Comparison of ENCODE assay signal across 30 cellular contexts in the genomic region with DNA sequence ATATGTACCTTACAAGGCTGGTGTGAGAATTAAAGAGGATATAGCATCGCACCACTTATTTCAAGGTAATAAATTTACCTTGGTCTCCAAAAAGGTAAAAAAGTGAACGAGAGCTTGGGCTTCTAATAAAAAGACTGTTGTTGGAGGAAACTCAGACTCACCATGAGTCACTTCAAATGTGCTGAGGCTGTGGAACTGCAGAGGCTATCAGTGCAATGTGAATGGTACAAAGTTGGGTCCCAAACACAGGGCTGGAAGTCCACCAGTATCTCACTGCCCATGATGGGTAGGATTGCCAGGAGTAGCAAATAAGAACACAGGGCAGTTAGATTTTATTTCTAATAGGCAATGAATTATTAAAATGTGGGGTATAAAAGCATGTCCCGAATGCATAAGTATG.
"Had no signal": no experiment of that assay in that cellular context is flagged by ENCODE, and none has a peak within 500 bp of the region (broad histone marks: within the 10 kb centered on the region; RNA-seq: fewer than 3 reads in every experiment).

No MANE protein-coding gene starts in this region.

- H3K27me3 ChIP-seq: ascending aorta, brain microvascular endothelial cell, esophagus muscularis mucosa, gastrocnemius medialis, hepatocyte, right atrium auricular region, suprapubic skin, tibial artery, upper lobe of right lung had no signal

- H3K4me1 ChIP-seq: ascending aorta, gastrocnemius medialis, parathyroid adenoma, psoas muscle, right atrium auricular region, suprapubic skin, upper lobe of right lung had no signal

- H3K4me3 ChIP-seq: ascending aorta, esophagus muscularis mucosa, gastrocnemius medialis, hepatocyte, psoas muscle, right atrium auricular region, suprapubic skin, tibial artery, upper lobe of right lung had no signal

- H3K27ac ChIP-seq: ascending aorta, brain microvascular endothelial cell, esophagus muscularis mucosa, gastrocnemius medialis, hepatocyte, parathyroid adenoma, psoas muscle, right atrium auricular region, suprapubic skin, tibial artery, upper lobe of right lung had no signal

- H3K4me2 ChIP-seq: hepatocyte had no signal

- DNase-seq: activated CD4-positive, alpha-beta memory T cell treated with anti-CD3 and anti-CD28 coated beads, Interleukin-2, amount 10 ng/mL, durations not matched to agents 7 days and 5 days; activated CD4-positive, alpha-beta T cell treated with anti-CD3 and anti-CD28 coated beads for 1 hour; activated CD4-positive, alpha-beta T cell treated with anti-CD3 and anti-CD28 coated beads, Interleukin-2, amount 10 ng/mL, durations not matched to agents 7 days and 5 days; activated CD8-positive, alpha-beta memory T cell treated with anti-CD3 and anti-CD28 coated beads, Interleukin-2, amount 50 U/mL, for 48 hours; activated gamma-delta T cell; activated naive CD4-positive, alpha-beta T cell treated with anti-CD3 and anti-CD28 coated beads, Interleukin-2, amount 10 ng/mL, durations not matched to agents 7 days and 5 days; activated naive CD8-positive, alpha-beta T cell treated with anti-CD3 and anti-CD28 coated beads, Interleukin-2, amount 10 ng/mL, durations not matched to agents 7 days and 5 days; activated T-cell treated with anti-CD3 and anti-CD28 coated beads, Interleukin-2, amount 50 U/mL, for 24 hours; brain microvascular endothelial cell; central memory CD4-positive, alpha-beta T cell; gastrocnemius medialis; islet precursor cell; left colon; midbrain; naive thymus-derived CD4-positive, alpha-beta T cell; psoas muscle; stimulated activated CD4-positive, alpha-beta T cell treated with anti-CD3 and anti-CD28 coated beads, Interleukin-15, amount 100 ng/mL, for 24 hours; stimulated activated CD4-positive, alpha-beta T cell treated with anti-CD3 and anti-CD28 coated beads, Interleukin-2, amount 100 ng/mL, for 24 hours; stimulated activated naive B cell treated with anti-CD40 and anti-IgM and Interleukin-4, amounts not matched to agents 10 μg/mL and 1 μg/mL and 100 μg/mL, for 72 hours; T1000; tibial artery; upper lobe of right lung had no signal

- ATAC-seq: gastrocnemius medialis; left colon; naive thymus-derived CD4-positive, alpha-beta T cell; psoas muscle; stimulated activated naive B cell treated with anti-CD40 and anti-IgM and Interleukin-4, amounts not matched to agents 10 μg/mL and 1 μg/mL and 100 μg/mL, for 72 hours; upper lobe of right lung had no signal

- H2AFZ ChIP-seq: hepatocyte, parathyroid adenoma had no signal

- H3K9me3 Mint-ChIP-seq: activated CD4-positive, alpha-beta memory T cell treated with anti-CD3 and anti-CD28 coated beads, Interleukin-2, amount 10 ng/mL, durations not matched to agents 7 days and 5 days; activated CD4-positive, alpha-beta T cell treated with anti-CD3 and anti-CD28 coated beads, Interleukin-2, amount 10 ng/mL, durations not matched to agents 7 days and 5 days; activated naive CD8-positive, alpha-beta T cell treated with anti-CD3 and anti-CD28 coated beads, Interleukin-2, amount 10 ng/mL, durations not matched to agents 7 days and 5 days; activated T-cell treated with anti-CD3 and anti-CD28 coated beads, Interleukin-2, amount 50 U/mL, for 24 hours; memory B cell; stimulated activated naive B cell treated with anti-CD40 and anti-IgM and Interleukin-4, amounts not matched to agents 10 μg/mL and 1 μg/mL and 100 μg/mL, for 72 hours; T-helper 1 cell treated with Interleukin-12 subunit alpha and Interleukin-12 subunit beta and Interleukin-4 antibody, amounts not matched to agents 30 μg/mL and 1 μg/mL, for 36 hours had no signal

- H3K9ac ChIP-seq: parathyroid adenoma had no signal

- H3K27ac Mint-ChIP-seq: activated CD4-positive, alpha-beta memory T cell treated with anti-CD3 and anti-CD28 coated beads, Interleukin-2, amount 10 ng/mL, durations not matched to agents 7 days and 5 days; activated CD4-positive, alpha-beta T cell treated with anti-CD3 and anti-CD28 coated beads, Interleukin-2, amount 10 ng/mL, durations not matched to agents 7 days and 5 days; activated naive CD4-positive, alpha-beta T cell treated with anti-CD3 and anti-CD28 coated beads, Interleukin-2, amount 10 ng/mL, durations not matched to agents 7 days and 5 days; activated naive CD8-positive, alpha-beta T cell treated with anti-CD3 and anti-CD28 coated beads, Interleukin-2, amount 10 ng/mL, durations not matched to agents 7 days and 5 days; activated T-cell treated with anti-CD3 and anti-CD28 coated beads, Interleukin-2, amount 50 U/mL, for 24 hours; memory B cell; naive thymus-derived CD4-positive, alpha-beta T cell; stimulated activated naive B cell treated with anti-CD40 and anti-IgM and Interleukin-4, amounts not matched to agents 10 μg/mL and 1 μg/mL and 100 μg/mL, for 72 hours; T-helper 1 cell treated with Interleukin-12 subunit alpha and Interleukin-12 subunit beta and Interleukin-4 antibody, amounts not matched to agents 30 μg/mL and 1 μg/mL, for 36 hours had no signal

- H3K4me3 Mint-ChIP-seq: activated CD4-positive, alpha-beta memory T cell treated with anti-CD3 and anti-CD28 coated beads, Interleukin-2, amount 10 ng/mL, durations not matched to agents 7 days and 5 days; activated CD4-positive, alpha-beta T cell treated with anti-CD3 and anti-CD28 coated beads, Interleukin-2, amount 10 ng/mL, durations not matched to agents 7 days and 5 days; activated naive CD4-positive, alpha-beta T cell treated with anti-CD3 and anti-CD28 coated beads, Interleukin-2, amount 10 ng/mL, durations not matched to agents 7 days and 5 days; activated naive CD8-positive, alpha-beta T cell treated with anti-CD3 and anti-CD28 coated beads, Interleukin-2, amount 10 ng/mL, durations not matched to agents 7 days and 5 days; activated T-cell treated with anti-CD3 and anti-CD28 coated beads, Interleukin-2, amount 50 U/mL, for 24 hours; memory B cell; naive thymus-derived CD4-positive, alpha-beta T cell; stimulated activated naive B cell treated with anti-CD40 and anti-IgM and Interleukin-4, amounts not matched to agents 10 μg/mL and 1 μg/mL and 100 μg/mL, for 72 hours; T-helper 1 cell treated with Interleukin-12 subunit alpha and Interleukin-12 subunit beta and Interleukin-4 antibody, amounts not matched to agents 30 μg/mL and 1 μg/mL, for 36 hours had no signal

- H3K4me1 Mint-ChIP-seq: activated CD4-positive, alpha-beta memory T cell treated with anti-CD3 and anti-CD28 coated beads, Interleukin-2, amount 10 ng/mL, durations not matched to agents 7 days and 5 days; activated CD4-positive, alpha-beta T cell treated with anti-CD3 and anti-CD28 coated beads, Interleukin-2, amount 10 ng/mL, durations not matched to agents 7 days and 5 days; activated naive CD4-positive, alpha-beta T cell treated with anti-CD3 and anti-CD28 coated beads, Interleukin-2, amount 10 ng/mL, durations not matched to agents 7 days and 5 days; activated naive CD8-positive, alpha-beta T cell treated with anti-CD3 and anti-CD28 coated beads, Interleukin-2, amount 10 ng/mL, durations not matched to agents 7 days and 5 days; memory B cell; stimulated activated naive B cell treated with anti-CD40 and anti-IgM and Interleukin-4, amounts not matched to agents 10 μg/mL and 1 μg/mL and 100 μg/mL, for 72 hours had no signal

- H3K79me2 ChIP-seq: hepatocyte, parathyroid adenoma had no signal

- H3K36me3 ChIP-seq: ascending aorta, brain microvascular endothelial cell, esophagus muscularis mucosa, gastrocnemius medialis, right atrium auricular region, suprapubic skin, tibial artery, upper lobe of right lung had no signal

- H3K9me3 ChIP-seq: gastrocnemius medialis, psoas muscle, right atrium auricular region, suprapubic skin, upper lobe of right lung had no signal

- H3K27me3 Mint-ChIP-seq: activated CD4-positive, alpha-beta memory T cell treated with anti-CD3 and anti-CD28 coated beads, Interleukin-2, amount 10 ng/mL, durations not matched to agents 7 days and 5 days; activated CD4-positive, alpha-beta T cell treated with anti-CD3 and anti-CD28 coated beads, Interleukin-2, amount 10 ng/mL, durations not matched to agents 7 days and 5 days; activated naive CD4-positive, alpha-beta T cell treated with anti-CD3 and anti-CD28 coated beads, Interleukin-2, amount 10 ng/mL, durations not matched to agents 7 days and 5 days; activated T-cell treated with anti-CD3 and anti-CD28 coated beads, Interleukin-2, amount 50 U/mL, for 24 hours; memory B cell had no signal
